In genomic region chr1:51328279-51328678, GRCh38 we compare ENCODE assay signal across 25 cellular contexts. TPM values are rescaled to one million over a fixed set of nuclear protein-coding genes. Genes with fewer than 3 reads are reported as not detected.
DNase-seq lines count a peak whose midpoint lies in the region; ATAC-seq, FAIRE-seq and TF ChIP-seq lines count a peak whose summit lies in the region.
"Had no signal": no experiment of that assay in that cellular context is flagged by ENCODE, and none has a peak within 500 bp of the region (broad histone marks: within the 10 kb centered on the region; RNA-seq: fewer than 3 reads in every experiment).

No MANE protein-coding gene starts in this region.

- no peaks in the 10 kb centered on the region for H3K9me3 Mint-ChIP-seq in nephron progenitor cell
- H3K9me3 Mint-ChIP-seq: memory B cell had no signal

- H3K4me3 ChIP-seq in bronchial epithelial cell (ENCODE audit: low read depth, low read length): no peak overlapping the region
- H3K4me3 ChIP-seq: body of pancreas, thyroid gland had no signal

- no peaks in the 10 kb centered on the region for H3K36me3 ChIP-seq in bronchial epithelial cell (ENCODE audit: control insufficient read depth, insufficient read depth, low read length)
- H3K36me3 ChIP-seq: thyroid gland had no signal

- DNase-seq in AG08396 (ENCODE audit: low spot score) (peak; percentile 58), ELR (ENCODE audit: low read depth) (peak; percentile 49), bronchial epithelial cell (ENCODE audit: low read depth) (peak; percentile 7), nephron progenitor cell (no peak), GM03348 (ENCODE audit: low spot score) (no peak)
- no peak for DNase-seq in activated naive CD4-positive, alpha-beta T cell treated with anti-CD3 and anti-CD28 coated beads, Interleukin-2, amount 50 U/mL, for 16 hours
- DNase-seq: activated CD4-positive, alpha-beta T cell treated with anti-CD3 and anti-CD28 coated beads, Interleukin-2, amount 50 U/mL, for 4 hours; activated gamma-delta T cell treated with Interleukin-2 at 50 U/mL for 16 hours; activated T-cell treated with anti-CD3 and anti-CD28 coated beads, Interleukin-2, amount 50 U/mL, for 48 hours; body of pancreas; C1 segment of cervical spinal cord; KG1; NCI-H1092 treated with DMSO at 0.1 percent for 48 hours; NCI-H1930; NCI-H524 treated with DMSO at 0.1 percent for 48 hours; stimulated activated CD4-positive, alpha-beta T cell treated with anti-CD3 and anti-CD28 coated beads, Interleukin-2, amount 100 ng/mL, for 24 hours; stimulated activated CD8-positive, alpha-beta memory T cell treated with anti-CD3 and anti-CD28 coated beads, Interleukin-4, amount 100 ng/mL, for 48 hours; T-helper 2 cell; thyroid gland had no signal

- ATAC-seq in GM19395 (IDR thresholded peaks at IDR 0.05; ENCODE audit: unreplicated experiment): no peak
- ATAC-seq: activated CD4-positive, CD25-positive, alpha-beta regulatory T cell treated with anti-CD3 and anti-CD28 coated beads, Interleukin-2, amount 50 U/mL, for 24 hours; body of pancreas had no signal

- peak overlapping the region; percentile 66 for H3K4me3 Mint-ChIP-seq in nephron progenitor cell

- H3K27ac Mint-ChIP-seq in nephron progenitor cell: no peak overlapping the region
- H3K27ac Mint-ChIP-seq: memory B cell had no signal

- FAIRE-seq in bronchial epithelial cell (lab: Jason Lieb, UNC): no peak
- FAIRE-seq: endothelial cell of umbilical vein, GM18507, GM19239 had no signal

- H3K27me3 Mint-ChIP-seq in nephron progenitor cell (ENCODE audit: low read depth, poor library complexity): peaks cover 22% of the 10 kb centered on the region

- peaks cover 41% of the 10 kb centered on the region for H3K4me1 Mint-ChIP-seq in nephron progenitor cell

- H3K36me3 Mint-ChIP-seq in nephron progenitor cell (ENCODE audit: low read depth): no peaks in the 10 kb centered on the region
- H3K36me3 Mint-ChIP-seq: memory B cell had no signal

- TF ChIP-seq CTCF in bronchial epithelial cell (IDR thresholded peaks at IDR 0.05; ENCODE audit: insufficient read depth, low read length, severe bottlenecking) (no peak), nephron progenitor cell (IDR thresholded peaks at IDR 0.05) (no peak)

- H3K27me3 ChIP-seq in bronchial epithelial cell (ENCODE audit: control insufficient read depth, insufficient read depth, low read length): no peaks in the 10 kb centered on the region
- H3K27me3 ChIP-seq: body of pancreas, thyroid gland had no signal

RNA-seq across cellular contexts. Expression of gene TTC39A, which starts 2.1 kb away (rescaled TPM):
- 6.1 and 20.5 TPM in 2 replicates for total RNA-seq in bronchial epithelial cell

Comparison
In these comparisons a context has a peak if more than half of its experiments do, and no peak if none do; other contexts are left out.
1. DNase-seq: peak in AG08396 (single experiment), ELR (single experiment) and bronchial epithelial cell (single experiment); none in nephron progenitor cell (single experiment), GM03348 (single experiment) and activated naive CD4-positive, alpha-beta T cell treated with anti-CD3 and anti-CD28 coated beads, Interleukin-2, amount 50 U/mL, for 16 hours (single experiment).